ENCODE assay signal across 30 cellular contexts in the genomic region with DNA sequence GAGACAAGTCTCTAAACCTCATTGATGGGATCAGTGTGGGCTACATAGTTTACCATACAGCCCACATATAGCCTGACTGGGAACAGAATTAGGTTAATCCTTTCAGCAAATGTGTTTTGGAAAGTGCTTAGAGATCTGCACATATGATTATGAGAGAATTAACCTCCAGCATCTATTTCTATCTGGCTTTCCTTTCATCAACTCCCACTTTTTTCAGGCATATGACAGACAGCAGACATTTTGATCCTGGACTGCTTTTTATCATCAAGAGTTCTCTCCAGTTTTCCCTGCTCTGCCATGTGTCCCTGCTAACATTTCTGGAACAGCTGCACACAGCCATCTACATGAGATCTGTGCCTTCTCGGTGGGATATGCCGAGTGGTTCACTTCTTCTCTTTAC.
"Had no signal": no experiment of that assay in that cellular context is flagged by ENCODE, and none has a peak within 500 bp of the region (broad histone marks: within the 10 kb centered on the region; RNA-seq: fewer than 3 reads in every experiment).

No MANE protein-coding gene starts in this region.

- H3K4me3 Mint-ChIP-seq: activated B cell treated with CpG ODN at 0.5 μM for 24 hours; activated CD4-positive, alpha-beta memory T cell treated with anti-CD3 and anti-CD28 coated beads for 36 hours; activated CD8-positive, alpha-beta memory T cell treated with anti-CD3 and anti-CD28 coated beads, Interleukin-2, amount 10 ng/mL, durations not matched to agents 7 days and 5 days; activated CD8-positive, alpha-beta T cell treated with anti-CD3 and anti-CD28 coated beads, Interleukin-2, amount 10 ng/mL, durations not matched to agents 7 days and 5 days; activated naive CD4-positive, alpha-beta T cell treated with anti-CD3 and anti-CD28 coated beads, Interleukin-2, amount 10 ng/mL, durations not matched to agents 7 days and 5 days; activated naive CD8-positive, alpha-beta T cell treated with anti-CD3 and anti-CD28 coated beads, Interleukin-2, amount 10 ng/mL, durations not matched to agents 7 days and 5 days; activated T-helper 1 cell treated with anti-CD3 and anti-CD28 coated beads, Interleukin-12 subunit alpha, Interleukin-12 subunit beta, Interleukin-2, Interleukin-4 antibody, amounts not matched to agents 30 ng/mL and 10 ng/mL and 1 ng/mL, durations not matched to agents 14 hours and 24 hours and 36 hours; brain; central memory CD8-positive, alpha-beta T cell; dendritic cell treated with granulocyte-macrophage colony-stimulating factor and Interleukin-4, amounts not matched to agents 40 ng/mL and 50 ng/mL, for 4 days; endodermal cell; T-helper 17 cell; T-helper 2 cell treated with Interferon-gamma antibody and Interleukin-4, amounts not matched to agents 5 μg/mL and 100 μg/mL, for 36 hours had no signal

- ATAC-seq: activated CD4-positive, CD25-positive, alpha-beta regulatory T cell treated with anti-CD3 and anti-CD28 coated beads, Interleukin-2, amount 50 U/mL, for 24 hours; activated CD8-positive, alpha-beta memory T cell treated with anti-CD3 and anti-CD28 coated beads, Interleukin-2, amount 10 ng/mL, durations not matched to agents 7 days and 5 days; activated CD8-positive, alpha-beta T cell treated with anti-CD3 and anti-CD28 coated beads, Interleukin-2, amount 10 ng/mL, durations not matched to agents 7 days and 5 days; activated naive CD4-positive, alpha-beta T cell treated with anti-CD3 and anti-CD28 coated beads, Interleukin-2, amount 50 U/mL, for 72 hours; esophagus mucosa; T-helper 17 cell had no signal

- H3K4me1 ChIP-seq: ascending aorta had no signal

- H3K4me3 ChIP-seq: ascending aorta, coronary artery, dorsolateral prefrontal cortex had no signal

- H3K9me3 Mint-ChIP-seq: activated B cell treated with CpG ODN at 0.5 μM for 24 hours; activated naive CD4-positive, alpha-beta T cell treated with anti-CD3 and anti-CD28 coated beads, Interleukin-2, amount 10 ng/mL, durations not matched to agents 7 days and 5 days; activated naive CD8-positive, alpha-beta T cell treated with anti-CD3 and anti-CD28 coated beads, Interleukin-2, amount 10 ng/mL, durations not matched to agents 7 days and 5 days; activated T-helper 1 cell treated with anti-CD3 and anti-CD28 coated beads, Interleukin-12 subunit alpha, Interleukin-12 subunit beta, Interleukin-2, Interleukin-4 antibody, amounts not matched to agents 30 ng/mL and 10 ng/mL and 1 ng/mL, durations not matched to agents 14 hours and 24 hours and 36 hours; endodermal cell had no signal

- H3K36me3 Mint-ChIP-seq: activated CD4-positive, alpha-beta memory T cell treated with anti-CD3 and anti-CD28 coated beads for 36 hours; activated CD8-positive, alpha-beta memory T cell treated with anti-CD3 and anti-CD28 coated beads, Interleukin-2, amount 10 ng/mL, durations not matched to agents 7 days and 5 days; activated naive CD4-positive, alpha-beta T cell treated with anti-CD3 and anti-CD28 coated beads, Interleukin-2, amount 10 ng/mL, durations not matched to agents 7 days and 5 days; activated naive CD4-positive, alpha-beta T cell treated with anti-CD3 and anti-CD28 coated beads, Interleukin-2, amount 50 U/mL, for 72 hours; activated naive CD8-positive, alpha-beta T cell treated with anti-CD3 and anti-CD28 coated beads, Interleukin-2, amount 10 ng/mL, durations not matched to agents 7 days and 5 days; brain had no signal

- H3K27ac ChIP-seq: ascending aorta, coronary artery, dorsolateral prefrontal cortex, WERI-Rb-1 had no signal

- H3K36me3 ChIP-seq: ascending aorta, WERI-Rb-1 had no signal

- H3K27me3 ChIP-seq: ascending aorta, dorsolateral prefrontal cortex had no signal

- H3K4me1 Mint-ChIP-seq: activated B cell treated with CpG ODN at 0.5 μM for 24 hours; activated CD8-positive, alpha-beta memory T cell treated with anti-CD3 and anti-CD28 coated beads, Interleukin-2, amount 10 ng/mL, durations not matched to agents 7 days and 5 days; activated naive CD4-positive, alpha-beta T cell treated with anti-CD3 and anti-CD28 coated beads, Interleukin-2, amount 10 ng/mL, durations not matched to agents 7 days and 5 days; activated naive CD8-positive, alpha-beta T cell treated with anti-CD3 and anti-CD28 coated beads, Interleukin-2, amount 10 ng/mL, durations not matched to agents 7 days and 5 days; brain; central memory CD8-positive, alpha-beta T cell; endodermal cell; T-helper 17 cell had no signal

- H3K27ac Mint-ChIP-seq: activated B cell treated with CpG ODN at 0.5 μM for 24 hours; activated CD4-positive, alpha-beta memory T cell treated with anti-CD3 and anti-CD28 coated beads for 36 hours; activated CD8-positive, alpha-beta memory T cell treated with anti-CD3 and anti-CD28 coated beads, Interleukin-2, amount 10 ng/mL, durations not matched to agents 7 days and 5 days; activated CD8-positive, alpha-beta T cell treated with anti-CD3 and anti-CD28 coated beads, Interleukin-2, amount 10 ng/mL, durations not matched to agents 7 days and 5 days; activated naive CD4-positive, alpha-beta T cell treated with anti-CD3 and anti-CD28 coated beads, Interleukin-2, amount 10 ng/mL, durations not matched to agents 7 days and 5 days; activated naive CD4-positive, alpha-beta T cell treated with anti-CD3 and anti-CD28 coated beads, Interleukin-2, amount 50 U/mL, for 72 hours; activated naive CD8-positive, alpha-beta T cell treated with anti-CD3 and anti-CD28 coated beads, Interleukin-2, amount 10 ng/mL, durations not matched to agents 7 days and 5 days; activated T-helper 1 cell treated with anti-CD3 and anti-CD28 coated beads, Interleukin-12 subunit alpha, Interleukin-12 subunit beta, Interleukin-2, Interleukin-4 antibody, amounts not matched to agents 30 ng/mL and 10 ng/mL and 1 ng/mL, durations not matched to agents 14 hours and 24 hours and 36 hours; activated T-helper 2 cell treated with anti-CD3 and anti-CD28 coated beads, Interferon-gamma antibody, Interleukin-2, Interleukin-4, amounts not matched to agents 10 μg/mL and 5 μg/mL and 100 μg/mL, durations not matched to agents 14 hours and 24 hours and 36 hours; brain; dendritic cell treated with granulocyte-macrophage colony-stimulating factor and Interleukin-4, amounts not matched to agents 40 ng/mL and 50 ng/mL, for 4 days; endodermal cell; T-helper 17 cell; T-helper 2 cell treated with Interferon-gamma antibody and Interleukin-4, amounts not matched to agents 5 μg/mL and 100 μg/mL, for 36 hours had no signal

- H3K27me3 Mint-ChIP-seq: activated B cell treated with CpG ODN at 0.5 μM for 24 hours; activated CD4-positive, alpha-beta memory T cell treated with anti-CD3 and anti-CD28 coated beads for 36 hours; activated CD8-positive, alpha-beta memory T cell treated with anti-CD3 and anti-CD28 coated beads, Interleukin-2, amount 10 ng/mL, durations not matched to agents 7 days and 5 days; activated naive CD4-positive, alpha-beta T cell treated with anti-CD3 and anti-CD28 coated beads, Interleukin-2, amount 10 ng/mL, durations not matched to agents 7 days and 5 days; activated naive CD8-positive, alpha-beta T cell treated with anti-CD3 and anti-CD28 coated beads, Interleukin-2, amount 10 ng/mL, durations not matched to agents 7 days and 5 days; central memory CD8-positive, alpha-beta T cell; dendritic cell treated with granulocyte-macrophage colony-stimulating factor and Interleukin-4, amounts not matched to agents 40 ng/mL and 50 ng/mL, for 4 days; T-helper 17 cell had no signal

- DNase-seq: activated B cell treated with CpG ODN at 0.5 μM for 24 hours; activated CD4-positive, alpha-beta memory T cell treated with anti-CD3 and anti-CD28 coated beads for 36 hours; activated CD4-positive, alpha-beta T cell treated with anti-CD3 and anti-CD28 coated beads for 48 hours; activated CD8-positive, alpha-beta memory T cell treated with anti-CD3 and anti-CD28 coated beads, Interleukin-2, amount 10 ng/mL, durations not matched to agents 7 days and 5 days; activated CD8-positive, alpha-beta memory T cell treated with anti-CD3 and anti-CD28 coated beads, Interleukin-2, amount 50 U/mL, for 4 hours; activated CD8-positive, alpha-beta T cell treated with anti-CD3 and anti-CD28 coated beads, Interleukin-2, amount 10 ng/mL, durations not matched to agents 7 days and 5 days; activated effector memory CD4-positive, alpha-beta T cell treated with anti-CD3 and anti-CD28 coated beads, Interleukin-2, amount 50 U/mL, for 16 hours; activated naive CD4-positive, alpha-beta T cell treated with anti-CD3 and anti-CD28 coated beads, Interleukin-2, amount 10 ng/mL, durations not matched to agents 7 days and 5 days; activated naive CD8-positive, alpha-beta T cell treated with anti-CD3 and anti-CD28 coated beads, Interleukin-2, amount 10 ng/mL, durations not matched to agents 7 days and 5 days; activated T-cell treated with anti-CD3 and anti-CD28 coated beads, Interleukin-2, amount 50 U/mL, for 1 hour; activated T-cell treated with anti-CD3 and anti-CD28 coated beads, Interleukin-2, amount 50 U/mL, for 48 hours; dorsolateral prefrontal cortex; effector memory CD4-positive, alpha-beta T cell; endodermal cell; foreskin fibroblast; T-helper 1 cell; T-helper 17 cell; T1000; WERI-Rb-1 had no signal

- H3K9me3 ChIP-seq: ascending aorta had no signal
